ENCODE assay signal across 26 cellular contexts in genomic region chr10:131246089-131246488, GRCh38.
"Had no signal": no experiment of that assay in that cellular context is flagged by ENCODE, and none has a peak within 500 bp of the region (broad histone marks: within the 10 kb centered on the region; RNA-seq: fewer than 3 reads in every experiment).

No MANE protein-coding gene starts in this region.

- H3K27ac ChIP-seq: esophagus squamous epithelium, parathyroid adenoma, prostate gland, right atrium auricular region, suprapubic skin, transverse colon, vagina had no signal

- H3K4me3 Mint-ChIP-seq: effector memory CD8-positive, alpha-beta T cell; memory B cell; mesothelial cell of epicardium; naive B cell; nephron progenitor cell; stimulated activated memory B cell treated with anti-CD40 and anti-IgM and Interleukin-4, amounts not matched to agents 10 μg/mL and 1 μg/mL and 100 μg/mL, for 72 hours; stimulated activated naive CD8-positive, alpha-beta T cell treated with anti-CD3 and anti-CD28 coated beads, Interleukin-15, Interleukin-2, amounts not matched to agents 100 ng/mL and 50 ng/mL, for 24 hours had no signal

- H3K27ac Mint-ChIP-seq: effector memory CD8-positive, alpha-beta T cell; memory B cell; mesothelial cell of epicardium; nephron progenitor cell; stimulated activated memory B cell treated with anti-CD40 and anti-IgM and Interleukin-4, amounts not matched to agents 10 μg/mL and 1 μg/mL and 100 μg/mL, for 72 hours; stimulated activated naive CD8-positive, alpha-beta T cell treated with anti-CD3 and anti-CD28 coated beads, Interleukin-15, Interleukin-2, amounts not matched to agents 100 ng/mL and 50 ng/mL, for 24 hours had no signal

- H3K36me3 ChIP-seq: esophagus squamous epithelium, prostate gland, right atrium auricular region, suprapubic skin, transverse colon, vagina had no signal

- H3K4me1 ChIP-seq: esophagus squamous epithelium, prostate gland, right atrium auricular region, suprapubic skin, transverse colon, vagina had no signal

- H3K9ac ChIP-seq: parathyroid adenoma had no signal

- H3K4me2 ChIP-seq: smooth muscle cell had no signal

- H3K27me3 ChIP-seq: right atrium auricular region, transverse colon, vagina had no signal

- ATAC-seq: effector memory CD8-positive, alpha-beta T cell; left ventricle myocardium superior; mucosa of descending colon; sciatic nerve; stimulated activated memory B cell treated with anti-CD40 and anti-IgM and Interleukin-4, amounts not matched to agents 10 μg/mL and 1 μg/mL and 100 μg/mL, for 72 hours had no signal

- H3K9me3 Mint-ChIP-seq: effector memory CD8-positive, alpha-beta T cell; memory B cell; mesothelial cell of epicardium; nephron progenitor cell; stimulated activated memory B cell treated with anti-CD40 and anti-IgM and Interleukin-4, amounts not matched to agents 10 μg/mL and 1 μg/mL and 100 μg/mL, for 72 hours; stimulated activated naive CD8-positive, alpha-beta T cell treated with anti-CD3 and anti-CD28 coated beads, Interleukin-15, Interleukin-2, amounts not matched to agents 100 ng/mL and 50 ng/mL, for 24 hours had no signal

- DNase-seq: cerebellar nuclear complex; cortex of kidney; effector memory CD8-positive, alpha-beta T cell; erythroblast; esophagus squamous epithelium; foreskin melanocyte; left ventricle myocardium superior; mucosa of descending colon; naive B cell; nephron progenitor cell; occipital lobe; stimulated activated CD4-positive, alpha-beta T cell treated with anti-CD3 and anti-CD28 coated beads, Interleukin-2, amount 100 ng/mL, for 24 hours; stimulated activated CD4-positive, alpha-beta T cell treated with anti-CD3 and anti-CD28 coated beads, Interleukin-4, amount 100 ng/mL, for 24 hours; transverse colon had no signal

- H2AFZ ChIP-seq: parathyroid adenoma had no signal

- H3K9me3 ChIP-seq: esophagus squamous epithelium, mucosa of descending colon, prostate gland, right atrium auricular region, suprapubic skin, transverse colon, vagina had no signal

- H3K4me1 Mint-ChIP-seq: naive B cell; stimulated activated memory B cell treated with anti-CD40 and anti-IgM and Interleukin-4, amounts not matched to agents 10 μg/mL and 1 μg/mL and 100 μg/mL, for 72 hours had no signal

- H3K36me3 Mint-ChIP-seq: memory B cell; mesothelial cell of epicardium; naive B cell; stimulated activated memory B cell treated with anti-CD40 and anti-IgM and Interleukin-4, amounts not matched to agents 10 μg/mL and 1 μg/mL and 100 μg/mL, for 72 hours had no signal

- H3K4me3 ChIP-seq: esophagus squamous epithelium, lung, mucosa of descending colon, prostate gland, right atrium auricular region, smooth muscle cell, suprapubic skin, transverse colon, vagina had no signal
